15 cellular contexts compared by ENCODE assay signal in genomic region chr1:74502858-74503257, GRCh38.
"Had no signal": no experiment of that assay in that cellular context is flagged by ENCODE, and none has a peak within 500 bp of the region (broad histone marks: within the 10 kb centered on the region; RNA-seq: fewer than 3 reads in every experiment).

No MANE protein-coding gene starts in this region.

- DNase-seq: activated CD4-positive, alpha-beta T cell treated with anti-CD3 and anti-CD28 coated beads, Interleukin-2, amount 50 U/mL, for 1 hour; activated CD8-positive, alpha-beta memory T cell treated with anti-CD3 and anti-CD28 coated beads for 24 hours; activated naive CD4-positive, alpha-beta T cell; activated naive CD8-positive, alpha-beta T cell treated with anti-CD3 and anti-CD28 coated beads, Interleukin-2, amount 10 ng/mL, durations not matched to agents 7 days and 5 days; effector CD4-positive, alpha-beta T cell; esophagus squamous epithelium; glutamatergic neuron; hypothalamus; kidney; left lung; naive thymus-derived CD4-positive, alpha-beta T cell; sigmoid colon; stimulated activated CD4-positive, alpha-beta T cell treated with anti-CD3 and anti-CD28 coated beads, Interleukin-1b, Interleukin-23, amount 100 ng/mL, for 48 hours had no signal

- ATAC-seq: activated CD4-positive, CD25-positive, alpha-beta regulatory T cell treated with anti-CD3 and anti-CD28 coated beads, Interleukin-2, amount 50 U/mL, for 24 hours; mucosa of descending colon; naive thymus-derived CD4-positive, alpha-beta T cell had no signal
